In the genomic region with DNA sequence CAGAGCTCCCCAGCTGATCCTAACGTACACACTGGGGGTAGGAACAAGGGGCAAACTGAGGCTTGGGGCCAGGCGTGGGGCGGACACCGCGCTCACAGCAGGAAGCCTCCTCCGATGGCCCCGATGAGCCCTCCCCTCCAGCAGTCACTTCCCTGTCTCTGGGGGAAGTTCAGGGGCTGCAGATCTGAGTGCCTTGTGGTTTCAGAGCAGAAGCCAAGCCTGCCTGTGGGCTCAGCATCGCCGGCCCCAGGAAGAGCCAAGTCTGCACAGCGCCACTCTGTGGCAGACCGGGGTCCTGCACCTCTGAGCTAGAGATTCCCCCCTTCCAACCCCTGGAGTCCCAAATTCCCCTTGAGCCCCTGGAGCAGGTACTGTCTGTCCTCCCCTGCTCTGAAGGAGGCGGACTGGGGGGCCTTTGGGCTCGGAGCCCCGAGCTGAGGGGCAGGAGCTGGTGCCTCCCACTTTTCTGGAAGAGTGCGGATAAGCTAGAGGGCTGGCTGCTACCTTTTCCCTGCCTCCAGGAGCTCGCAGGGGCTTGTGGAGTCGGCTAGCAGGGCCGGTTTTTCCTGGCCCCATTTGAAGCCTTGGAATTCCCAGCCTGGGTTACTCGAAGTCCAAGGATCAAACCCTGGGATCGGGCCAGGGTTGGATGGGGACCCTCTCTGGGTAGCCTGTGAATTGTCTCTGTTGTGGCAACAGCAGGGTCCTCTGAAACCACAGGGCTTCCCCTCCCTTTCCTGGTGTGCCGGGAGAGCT, we compare ENCODE assay signal across 8 cellular contexts. TPM values are rescaled to one million over a fixed set of nuclear protein-coding genes. Genes with fewer than 3 reads are reported as not detected.
DNase-seq lines count a peak whose midpoint lies in the region; ATAC-seq and FAIRE-seq lines count a peak whose summit lies in the region.

No MANE protein-coding gene starts in this region.

- peak overlapping the region; percentile 71 for H3K27ac ChIP-seq in substantia nigra (ENCODE audit: low read depth, low read length, poor library complexity, severe bottlenecking)

- DNase-seq in ACHN (peak; percentile 80), GM18507 (ENCODE audit: extremely low spot score, insufficient read length, low read depth) (peak; percentile 83), SIG-M5 (lab: John Stamatoyannopoulos, UW) (peak; percentile 91), activated gamma-delta T cell treated with Interleukin-2 at 50 U/mL for 16 hours (peak; percentile 83), foreskin melanocyte (peak; percentile 40), occipital lobe (lab: John Stamatoyannopoulos, UW) (peak; percentile 49), substantia nigra (lab: John Stamatoyannopoulos, UW) (peak in 44 of 49 donors; percentile 16 to 76 (median 54))

- peak; percentile 32 for ATAC-seq in HG03571 (IDR thresholded peaks at IDR 0.05; ENCODE audit: unreplicated experiment)

- in situ Hi-C loops in ACHN (cut with HindIII; ENCODE audit: low pct_ligation_motif_present, low pct_unique_long_range_greater_than_20kb, low sequenced_read_pairs): no loop called here

- FAIRE-seq in GM18507 (lab: Jason Lieb, UNC): peak; percentile 97

RNA-seq across cellular contexts. Expression of a gene that starts 2.9 kb away (rescaled TPM):
- total RNA-seq in occipital lobe: 18.4 TPM

Comparison
In these comparisons a context has a peak if more than half of its experiments do, and no peak if none do; other contexts are left out.
1. Peak in every context shown above with its lines: DNase-seq, ATAC-seq and H3K27ac ChIP-seq.
2. DNase-seq: peak in every context shown above with its lines; median percentile 91 in SIG-M5; 83 in GM18507; 83 in activated gamma-delta T cell treated with Interleukin-2 at 50 U/mL for 16 hours; 80 in ACHN; 54 in substantia nigra; 49 in occipital lobe; 40 in foreskin melanocyte.